In genomic region chrX:120042247-120042646, GRCh38 we compare ENCODE assay signal across 20 cellular contexts. TPM values are rescaled to one million over a fixed set of nuclear protein-coding genes. Genes with fewer than 3 reads are reported as not detected.
ATAC-seq lines count a peak whose summit lies in the region.
"Not testable (repeated sequence)": the region's sequence is repeated elsewhere in the genome, so short reads cannot be mapped to it uniquely, and the experiment has no call there.
"Had no signal": no experiment of that assay in that cellular context is flagged by ENCODE, and none has a peak within 500 bp of the region (broad histone marks: within the 10 kb centered on the region; RNA-seq: fewer than 3 reads in every experiment).

No MANE protein-coding gene starts in this region.

- H3K4me3 Mint-ChIP-seq in activated T-helper 17 cell treated with anti-CD3 and anti-CD28 coated beads, Interleukin-2, amount 50 U/mL, for 72 hours = not testable (repeated sequence)

- H3K27ac Mint-ChIP-seq in activated T-helper 17 cell treated with anti-CD3 and anti-CD28 coated beads, Interleukin-2, amount 50 U/mL, for 72 hours = not testable (repeated sequence)

- not testable (repeated sequence) for H3K36me3 Mint-ChIP-seq in activated T-helper 17 cell treated with anti-CD3 and anti-CD28 coated beads, Interleukin-2, amount 50 U/mL, for 72 hours (ENCODE audit: low read depth)

- peak; percentile 80 for ATAC-seq in GM18498 (IDR thresholded peaks at IDR 0.05; ENCODE audit: unreplicated experiment)
- peak; percentile 97 for ATAC-seq in GM18868 (IDR thresholded peaks at IDR 0.05; ENCODE audit: unreplicated experiment)
- peak; percentile 92 for ATAC-seq in GM19395 (IDR thresholded peaks at IDR 0.05; ENCODE audit: unreplicated experiment)
- ATAC-seq in GM21526 (IDR thresholded peaks at IDR 0.05; ENCODE audit: low FRiP score, unreplicated experiment) = peak; percentile 80
- ATAC-seq in HG02623 (IDR thresholded peaks at IDR 0.05; ENCODE audit: unreplicated experiment) = peak; percentile 75
- ATAC-seq in HG02938 (IDR thresholded peaks at IDR 0.05; ENCODE audit: unreplicated experiment) = peak; percentile 78
- ATAC-seq in HG03342 (IDR thresholded peaks at IDR 0.05; ENCODE audit: unreplicated experiment) = peak; percentile 85
- peak; percentile 67 for ATAC-seq in activated T-helper 17 cell treated with anti-CD3 and anti-CD28 coated beads, Interleukin-2, amount 50 U/mL, for 72 hours (replicated peaks)

- not testable (repeated sequence) for H3K4me1 Mint-ChIP-seq in activated T-helper 17 cell treated with anti-CD3 and anti-CD28 coated beads, Interleukin-2, amount 50 U/mL, for 72 hours

- H3K9me3 Mint-ChIP-seq in activated T-helper 17 cell treated with anti-CD3 and anti-CD28 coated beads, Interleukin-2, amount 50 U/mL, for 72 hours = not testable (repeated sequence)

- not testable (repeated sequence) for H3K27me3 Mint-ChIP-seq in activated T-helper 17 cell treated with anti-CD3 and anti-CD28 coated beads, Interleukin-2, amount 50 U/mL, for 72 hours

RNA-seq across cellular contexts. Expression of gene RHOXF2B, which starts 35.2 kb away (rescaled TPM):
- total RNA-seq in activated T-helper 17 cell treated with anti-CD3 and anti-CD28 coated beads, Interleukin-2, amount 50 U/mL, for 72 hours = not detected
- total RNA-seq: A172; activated naive CD8-positive, alpha-beta T cell treated with anti-CD3 and anti-CD28 coated beads for 36 hours; breast epithelium; chondrocyte; esophagus muscularis mucosa; mammary epithelial cell; mucosa of descending colon; natural killer cell; NCI-H460; progenitor cell of endocrine pancreas; temporal lobe; upper lobe of right lung had no signal

Comparison
In these comparisons a context has a peak if more than half of its experiments do, and no peak if none do; other contexts are left out.
1. Peak in every context shown above with its lines: ATAC-seq.